In the genomic region with DNA sequence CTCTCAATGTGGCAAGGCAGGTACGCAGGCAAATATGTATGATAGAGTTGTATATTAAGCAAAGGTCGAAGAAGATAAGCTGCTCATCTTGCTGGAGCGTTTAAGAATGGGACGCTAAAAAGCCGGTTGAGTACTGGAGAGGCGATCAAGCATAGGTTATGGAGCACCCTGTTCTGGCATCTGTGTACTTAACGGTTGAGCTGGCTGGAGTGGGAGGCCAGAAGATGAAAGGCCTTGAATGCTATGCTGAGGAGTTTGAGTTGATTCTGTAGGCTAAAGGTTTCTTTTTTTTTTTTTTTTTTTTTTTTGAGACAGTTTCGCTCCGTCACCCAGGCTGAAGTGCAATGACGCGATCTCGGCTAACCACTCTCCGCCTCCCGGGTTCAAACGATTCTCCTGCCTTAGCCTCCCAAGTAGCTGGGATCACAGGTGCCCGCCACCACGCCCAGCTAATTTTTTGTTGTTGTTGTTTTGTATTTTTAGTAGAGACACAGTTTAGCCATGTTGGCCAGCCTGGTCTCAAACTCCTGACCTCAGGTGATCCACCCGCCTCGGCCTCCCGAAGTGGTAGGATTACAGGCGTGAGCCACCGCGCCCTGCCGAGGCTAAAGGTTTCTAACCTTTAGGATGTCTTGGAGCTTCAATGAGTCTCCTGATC, we compare ENCODE assay signal across 8 cellular contexts. TPM values are rescaled to one million over a fixed set of nuclear protein-coding genes. Genes with fewer than 3 reads are reported as not detected.
DNase-seq lines count a peak whose midpoint lies in the region; ATAC-seq and TF ChIP-seq lines count a peak whose summit lies in the region.

No MANE protein-coding gene starts in this region.

- H3K4me1 ChIP-seq in heart right ventricle (peaks cover 34 to 69% (median 59%) of the 10 kb centered on the region in 9 donors), aorta (ENCODE audit: control insufficient read depth in 1 of 2, insufficient read depth in 2 of 2, low read length in 2 of 2) (peaks cover 0 to 2% of the 10 kb centered on the region in 2 donors)

- H3K4me3 ChIP-seq in heart right ventricle, result peak overlapping the region; percentile 53 to 98 (median 78)
- H3K4me3 ChIP-seq in WI38 (ENCODE audit: low read depth, low read length), result peak overlapping the region; percentile 67
- peak overlapping the region; percentile 32 to 68 for H3K4me3 ChIP-seq in aorta (ENCODE audit: low read length in 2 of 2)

- intact Hi-C loops in heart right ventricle (cut with DNase I) (loop anchor here in 2 of 10 donors (2.0 to 10.0 kb wide), 3 partner anchors 54 to 120 kb away; a partner anchor contains a TSS), Right ventricle myocardium inferior (cut with DNase I) (loop anchor here (5.0 kb wide), 1 partner anchor 117 kb away; a partner anchor contains a TSS), aorta (cut with DNase I) (loop anchor here in 1 of 2 donors (5.0 kb wide), 2 partner anchors 78 to 132 kb away; a partner anchor contains a TSS)

- H3K27me3 ChIP-seq in heart right ventricle (no peaks in the 10 kb centered on the region), aorta (ENCODE audit: control insufficient read depth in 1 of 2, insufficient read depth in 2 of 2, low read length in 1 of 2) (no peaks in the 10 kb centered on the region)

- TF ChIP-seq CTCF in heart right ventricle (IDR thresholded peaks at IDR 0.05) (no peak), WI38 (IDR thresholded peaks at IDR 0.05; ENCODE audit: low read depth, low read length) (no peak)

- no peaks in the 10 kb centered on the region for H3K9me3 ChIP-seq in heart right ventricle
- H3K9me3 ChIP-seq in aorta (ENCODE audit: control insufficient read depth, low read length), result no peaks in the 10 kb centered on the region

- 81 to 82% methylated on average over 24 of the region's 24 CpGs for whole genome bisulfite sequencing in heart right ventricle, 2 donors
- WGBS in aorta, 2 donors, result 83 to 85% methylated on average over 24 of the region's 24 CpGs

- peak overlapping the region; percentile 81 to 97 (median 92) for H3K27ac ChIP-seq in heart right ventricle
- peak overlapping the region; percentile 30 to 73 for H3K27ac ChIP-seq in aorta (ENCODE audit: low read depth in 1 of 2, low read length in 2 of 2)

- no peak for ATAC-seq in heart right ventricle
- ATAC-seq in Right ventricle myocardium inferior, result no peak
- ATAC-seq in aorta (ENCODE audit: low FRiP score), result no peak
- ATAC-seq in GM19023 (IDR thresholded peaks at IDR 0.05; ENCODE audit: unreplicated experiment), result no peak

- DNase-seq in heart right ventricle, result no peak
- no peak for DNase-seq in Right ventricle myocardium inferior (ENCODE audit: missing footprints)
- DNase-seq in left kidney (ENCODE audit: low read depth, low spot score), result peak; percentile 83
- DNase-seq in aorta, result no peak
- no peak for DNase-seq in activated CD4-positive, alpha-beta T cell treated with anti-CD3 and anti-CD28 coated beads, Interleukin-2, amount 50 U/mL, for 4 hours
- DNase-seq in 8988T, result no peak

- H3K36me3 ChIP-seq in heart right ventricle (peaks cover 0 to 37% (median 13%) of the 10 kb centered on the region in 9 donors), aorta (ENCODE audit: control insufficient read depth in 1 of 2, insufficient read depth in 2 of 2, low read length in 1 of 2) (no peaks in the 10 kb centered on the region)

RNA-seq across cellular contexts. Expression of a gene that starts 0.8 kb away (rescaled TPM):
- 10 to 100 TPM; 17.6 to 30.3 (median 22.0) TPM for total RNA-seq in heart right ventricle
- 10 to 100 TPM; 14.3 to 33.8 TPM for polyA plus RNA-seq in heart right ventricle
- total RNA-seq in Right ventricle myocardium inferior, result 22.0 TPM
- total RNA-seq in aorta, result 10 to 100 TPM; 47.0 to 60.5 TPM
- polyA plus RNA-seq in aorta, result 10 to 100 TPM in 1 of 2 donors, 1 to 10 TPM in 1; 6.8 to 49.5 TPM

RNA-seq across cellular contexts. Expression of a gene that starts 6.4 kb away (rescaled TPM):
- not detected for total RNA-seq in heart right ventricle
- polyA plus RNA-seq in heart right ventricle, result under 1 TPM in 1 of 2 donors, not detected in 1; 0.04 TPM
- total RNA-seq in Right ventricle myocardium inferior, result not detected
- not detected for total RNA-seq in aorta
- not detected for polyA plus RNA-seq in aorta

RNA-seq across cellular contexts. Expression of a gene that starts 23.9 kb away (rescaled TPM):
- 10 to 100 TPM; 12.8 to 32.3 (median 21.9) TPM for total RNA-seq in heart right ventricle
- 10 to 100 TPM; 11.5 to 17.0 TPM for polyA plus RNA-seq in heart right ventricle
- 21.7 TPM for total RNA-seq in Right ventricle myocardium inferior
- 10 to 100 TPM; 49.6 to 49.9 TPM for total RNA-seq in aorta
- polyA plus RNA-seq in aorta, result 10 to 100 TPM; 16.4 to 19.0 TPM

RNA-seq across cellular contexts. Expression of a gene that starts 43.3 kb away (rescaled TPM):
- total RNA-seq in heart right ventricle, result 10 to 100 TPM; 48.6 to 79.8 (median 58.2) TPM
- 10 to 100 TPM; 22.7 to 38.0 TPM for polyA plus RNA-seq in heart right ventricle
- 61.8 TPM for total RNA-seq in Right ventricle myocardium inferior
- total RNA-seq in aorta, result 100 to 1,000 TPM; 175 to 217 TPM
- 10 to 100 TPM; 58.3 to 58.9 TPM for polyA plus RNA-seq in aorta
